In genomic region chr3:14453368-14453710, GRCh38 we compare ENCODE assay signal across 10 cellular contexts. TPM values are rescaled to one million over a fixed set of nuclear protein-coding genes. Genes with fewer than 3 reads are reported as not detected.
DNase-seq lines count a peak whose midpoint lies in the region; ATAC-seq and TF ChIP-seq lines count a peak whose summit lies in the region.
"Had no signal": no experiment of that assay in that cellular context is flagged by ENCODE, and none has a peak within 500 bp of the region (broad histone marks: within the 10 kb centered on the region; RNA-seq: fewer than 3 reads in every experiment).

No MANE protein-coding gene starts in this region.

- H3K9ac ChIP-seq in neural progenitor cell, result no peak overlapping the region

- H3K27me3 ChIP-seq in left ventricle myocardium inferior (ENCODE audit: low read depth) (peaks cover 54% of the 10 kb centered on the region), dorsolateral prefrontal cortex (no peaks in the 10 kb centered on the region), neural progenitor cell (no peaks in the 10 kb centered on the region), upper lobe of left lung (no peaks in the 10 kb centered on the region)

- H3K9me3 Mint-ChIP-seq in neural progenitor cell, result no peaks in the 10 kb centered on the region
- H3K9me3 Mint-ChIP-seq in activated CD8-positive, alpha-beta memory T cell treated with anti-CD3 and anti-CD28 coated beads, Interleukin-2, amount 10 ng/mL, durations not matched to agents 7 days and 5 days (ENCODE audit: low read depth), result no peaks in the 10 kb centered on the region

- no peak for TF ChIP-seq EP300 in upper lobe of left lung (IDR thresholded peaks at IDR 0.05)

- no peaks in the 10 kb centered on the region for H3K79me2 ChIP-seq in neural progenitor cell (ENCODE audit: low read depth)

- no peak overlapping the region for H3K4me3 ChIP-seq in left ventricle myocardium inferior
- peak overlapping the region in 2 of 59 donors; percentile 10 for H3K4me3 ChIP-seq in dorsolateral prefrontal cortex
- no peak overlapping the region for H3K4me3 ChIP-seq in neural progenitor cell
- no peak overlapping the region for H3K4me3 ChIP-seq in upper lobe of left lung

- H3F3A ChIP-seq in neural progenitor cell (ENCODE audit: low read depth), result no peaks in the 10 kb centered on the region

- no peak for DNase-seq in left ventricle myocardium inferior
- no peak for DNase-seq in Right ventricle myocardium superior
- DNase-seq in dorsolateral prefrontal cortex, result no peak
- no peak for DNase-seq in neural progenitor cell (ENCODE audit: low spot score)
- no peak for DNase-seq in upper lobe of left lung
- DNase-seq in COR-L47 (lab: John Stamatoyannopoulos, UW), result no peak
- no peak for DNase-seq in midbrain (lab: John Stamatoyannopoulos, UW)
- no peak for DNase-seq in activated CD8-positive, alpha-beta memory T cell treated with anti-CD3 and anti-CD28 coated beads, Interleukin-2, amount 10 ng/mL, durations not matched to agents 7 days and 5 days
- DNase-seq: islet precursor cell, T-helper 9 cell had no signal

- H2AFZ ChIP-seq in neural progenitor cell (replicated peaks), result no peak overlapping the region

- H3K27ac ChIP-seq in left ventricle myocardium inferior (replicated peaks) (peak overlapping the region; percentile 90), dorsolateral prefrontal cortex (peak overlapping the region; percentile 75 to 99 (median 92)), neural progenitor cell (no peak overlapping the region), upper lobe of left lung (peak overlapping the region; percentile 42 to 85 (median 67))

- 33 to 53% methylated on average over 1 of the region's 1 CpG for WGBS in upper lobe of left lung, 2 donors

- H3K27me3 Mint-ChIP-seq in neural progenitor cell (ENCODE audit: insufficient read depth, low read depth), result peaks cover 5% of the 10 kb centered on the region
- H3K27me3 Mint-ChIP-seq in activated CD8-positive, alpha-beta memory T cell treated with anti-CD3 and anti-CD28 coated beads, Interleukin-2, amount 10 ng/mL, durations not matched to agents 7 days and 5 days, result no peaks in the 10 kb centered on the region

- H3K4me2 ChIP-seq in neural progenitor cell, result no peak overlapping the region

- peaks cover 15% of the 10 kb centered on the region for H3K36me3 Mint-ChIP-seq in neural progenitor cell
- H3K36me3 Mint-ChIP-seq in activated CD8-positive, alpha-beta memory T cell treated with anti-CD3 and anti-CD28 coated beads, Interleukin-2, amount 10 ng/mL, durations not matched to agents 7 days and 5 days, result peaks cover 12% of the 10 kb centered on the region

- H3K27ac Mint-ChIP-seq in neural progenitor cell, result peak overlapping the region; percentile 81
- no peak overlapping the region for H3K27ac Mint-ChIP-seq in activated CD8-positive, alpha-beta memory T cell treated with anti-CD3 and anti-CD28 coated beads, Interleukin-2, amount 10 ng/mL, durations not matched to agents 7 days and 5 days

- peaks cover 64% of the 10 kb centered on the region for H3K4me1 ChIP-seq in left ventricle myocardium inferior
- peaks cover 7% of the 10 kb centered on the region for H3K4me1 ChIP-seq in neural progenitor cell
- peaks cover 25 to 55% (median 34%) of the 10 kb centered on the region in 4 donors for H3K4me1 ChIP-seq in upper lobe of left lung

- TF ChIP-seq POLR2A in upper lobe of left lung (IDR thresholded peaks at IDR 0.05), result no peak

- H3K9me3 ChIP-seq in left ventricle myocardium inferior (replicated peaks) (no peaks in the 10 kb centered on the region), neural progenitor cell (ENCODE audit: low read depth) (no peaks in the 10 kb centered on the region), upper lobe of left lung (no peaks in the 10 kb centered on the region)

- no peak overlapping the region for H3K4me3 Mint-ChIP-seq in neural progenitor cell
- H3K4me3 Mint-ChIP-seq in activated CD8-positive, alpha-beta memory T cell treated with anti-CD3 and anti-CD28 coated beads, Interleukin-2, amount 10 ng/mL, durations not matched to agents 7 days and 5 days, result no peak overlapping the region

- peaks cover 12% of the 10 kb centered on the region for H3K36me3 ChIP-seq in left ventricle myocardium inferior
- H3K36me3 ChIP-seq in neural progenitor cell, result no peaks in the 10 kb centered on the region
- peaks cover 9 to 59% (median 48%) of the 10 kb centered on the region in 4 donors for H3K36me3 ChIP-seq in upper lobe of left lung

- TF ChIP-seq CTCF in left ventricle myocardium inferior (IDR thresholded peaks at IDR 0.05; ENCODE audit: borderline replicate concordance), result no peak
- no peak for TF ChIP-seq CTCF in dorsolateral prefrontal cortex (IDR thresholded peaks at IDR 0.05 in 54 of 56, conservative IDR thresholded peaks at IDR 0.05 in 2 of 56; ENCODE audit: low read depth in 1 of 56, partially characterized antibody in 56 of 56)
- no peak for TF ChIP-seq CTCF in neural progenitor cell (IDR thresholded peaks at IDR 0.05)
- peak in 1 of 6 experiments; percentile 1 for TF ChIP-seq CTCF in upper lobe of left lung (IDR thresholded peaks at IDR 0.05)

- CTCF ChIA-PET in activated CD8-positive, alpha-beta memory T cell treated with anti-CD3 and anti-CD28 coated beads, Interleukin-2, amount 10 ng/mL, durations not matched to agents 7 days and 5 days (lab: Charles Lee), result no interaction called here

- H4K20me1 ChIP-seq in neural progenitor cell (ENCODE audit: low read depth), result no peaks in the 10 kb centered on the region

- ATAC-seq in Right ventricle myocardium superior (ENCODE audit: poor library complexity) (no peak), upper lobe of left lung (ENCODE audit: low FRiP score in 2 of 2) (no peak)
- no peak for ATAC-seq in activated CD8-positive, alpha-beta memory T cell treated with anti-CD3 and anti-CD28 coated beads, Interleukin-2, amount 10 ng/mL, durations not matched to agents 7 days and 5 days

- H3K4me1 Mint-ChIP-seq in neural progenitor cell, result peaks cover 47% of the 10 kb centered on the region
- H3K4me1 Mint-ChIP-seq in activated CD8-positive, alpha-beta memory T cell treated with anti-CD3 and anti-CD28 coated beads, Interleukin-2, amount 10 ng/mL, durations not matched to agents 7 days and 5 days, result peaks cover 9% of the 10 kb centered on the region

- intact Hi-C loops in left ventricle myocardium inferior (cut with micrococcal nuclease) (no loop called here), Right ventricle myocardium superior (cut with DNase I) (loop anchor here (10.0 kb wide), 1 partner anchor 49 kb away; the partner anchor contains the start of gene SLC6A6), dorsolateral prefrontal cortex (cut with DNase I) (loop anchor here in 1 of 2 donors (5.0 kb wide), 1 partner anchor 51 kb away; the partner anchor contains the start of gene SLC6A6)

RNA-seq across cellular contexts. Expression of gene SLC6A6, which starts 50.9 kb away (rescaled TPM):
- total RNA-seq in left ventricle myocardium inferior, result 35.4 TPM
- total RNA-seq in Right ventricle myocardium superior, result 13.5 TPM
- 10 to 100 TPM; 17.9 to 78.1 (median 30.7) TPM for total RNA-seq in dorsolateral prefrontal cortex
- 32.9 and 37.2 TPM in 2 replicates for total RNA-seq in neural progenitor cell (ENCODE audit: low replicate concordance)
- total RNA-seq in upper lobe of left lung, result 100 to 1,000 TPM in 2 of 6 donors, 10 to 100 TPM in 4; 60.6 to 154 (median 92.8) TPM
- 10 to 100 TPM; 55.3 to 64.6 TPM for total RNA-seq in activated CD8-positive, alpha-beta memory T cell treated with anti-CD3 and anti-CD28 coated beads, Interleukin-2, amount 10 ng/mL, durations not matched to agents 7 days and 5 days
